In genomic region chr2:236747925-236748324, GRCh38 we compare ENCODE assay signal across 20 cellular contexts.
DNase-seq lines count a peak whose midpoint lies in the region; ATAC-seq and TF ChIP-seq lines count a peak whose summit lies in the region.
"Had no signal": no experiment of that assay in that cellular context is flagged by ENCODE, and none has a peak within 500 bp of the region (broad histone marks: within the 10 kb centered on the region; RNA-seq: fewer than 3 reads in every experiment).

No MANE protein-coding gene starts in this region.

- no peaks in the 10 kb centered on the region for H3K27me3 ChIP-seq in adipocyte (replicated peaks; ENCODE audit: control insufficient read depth, insufficient read depth, low read length)
- H3K27me3 ChIP-seq in subcutaneous abdominal adipose tissue (ENCODE audit: control insufficient read depth in 5 of 5, insufficient read depth in 4 of 5, low read length in 5 of 5), result no peaks in the 10 kb centered on the region
- H3K27me3 ChIP-seq: BE2C, SJCRH30 had no signal

- no peak overlapping the region for H3K27ac Mint-ChIP-seq in activated CD4-positive, alpha-beta T cell treated with anti-CD3 and anti-CD28 coated beads, Interleukin-2, amount 10 ng/mL, durations not matched to agents 24 days and 14 days
- H3K27ac Mint-ChIP-seq in mesothelial cell of epicardium, result peak overlapping the region; percentile 44
- H3K27ac Mint-ChIP-seq: CD8-positive, alpha-beta T cell; H9 had no signal

- H3K36me3 Mint-ChIP-seq in activated CD4-positive, alpha-beta T cell treated with anti-CD3 and anti-CD28 coated beads, Interleukin-2, amount 10 ng/mL, durations not matched to agents 24 days and 14 days (ENCODE audit: low read depth), result no peaks in the 10 kb centered on the region
- H3K36me3 Mint-ChIP-seq in mesothelial cell of epicardium, result no peaks in the 10 kb centered on the region
- H3K36me3 Mint-ChIP-seq: CD8-positive, alpha-beta T cell had no signal

- peak overlapping the region; percentile 84 for H3K27ac ChIP-seq in subcutaneous abdominal adipose tissue (ENCODE audit: low read depth, low read length)
- H3K27ac ChIP-seq: 22Rv1, HL-60, KMS-11 had no signal

- peaks cover 64% of the 10 kb centered on the region for H3K4me1 ChIP-seq in adipocyte (ENCODE audit: control insufficient read depth, insufficient read depth, low read length)
- H3K4me1 ChIP-seq in subcutaneous abdominal adipose tissue (ENCODE audit: control insufficient read depth in 5 of 5, insufficient read depth in 5 of 5, low read length in 5 of 5), result peaks cover 9 to 39% (median 38%) of the 10 kb centered on the region in 5 donors
- H3K4me1 ChIP-seq: BE2C had no signal

- H3K9ac ChIP-seq in adipocyte (ENCODE audit: low read length) (no peak overlapping the region), subcutaneous abdominal adipose tissue (ENCODE audit: low read length in 5 of 5) (peak overlapping the region in 1 of 5 donors; percentile 48)
- H3K9ac ChIP-seq: KMS-11 had no signal

- no peaks in the 10 kb centered on the region for H3K36me3 ChIP-seq in adipocyte (ENCODE audit: control insufficient read depth, insufficient read depth, low read length, severe bottlenecking)
- H3K36me3 ChIP-seq in subcutaneous abdominal adipose tissue (ENCODE audit: control insufficient read depth in 5 of 5, insufficient read depth in 5 of 5, low read length in 5 of 5), result no peaks in the 10 kb centered on the region
- H3K36me3 ChIP-seq: BE2C, SJCRH30 had no signal

- no peaks in the 10 kb centered on the region for H3K9me3 ChIP-seq in adipocyte (ENCODE audit: control insufficient read depth, low read length)
- no peaks in the 10 kb centered on the region for H3K9me3 ChIP-seq in subcutaneous abdominal adipose tissue (ENCODE audit: control insufficient read depth in 5 of 5, low read length in 5 of 5)
- H3K9me3 ChIP-seq: BE2C, SJCRH30 had no signal

- intact Hi-C loops in activated CD4-positive, alpha-beta T cell treated with anti-CD3 and anti-CD28 coated beads, Interleukin-2, amount 10 ng/mL, durations not matched to agents 24 days and 14 days (cut with micrococcal nuclease), result no loop called here

- no peak for TF ChIP-seq CTCF in mesothelial cell of epicardium (IDR thresholded peaks at IDR 0.05; ENCODE audit: unreplicated experiment)

- H3K9me3 Mint-ChIP-seq in activated CD4-positive, alpha-beta T cell treated with anti-CD3 and anti-CD28 coated beads, Interleukin-2, amount 10 ng/mL, durations not matched to agents 24 days and 14 days, result no peaks in the 10 kb centered on the region
- no peaks in the 10 kb centered on the region for H3K9me3 Mint-ChIP-seq in mesothelial cell of epicardium
- H3K9me3 Mint-ChIP-seq: CD8-positive, alpha-beta T cell had no signal

- no peak for ATAC-seq in HG03354 (IDR thresholded peaks at IDR 0.05; ENCODE audit: poor library complexity, severe bottlenecking, unreplicated experiment)
- ATAC-seq: CD8-positive, alpha-beta T cell; PC-3 had no signal

- peaks cover 3% of the 10 kb centered on the region for H3K27me3 Mint-ChIP-seq in activated CD4-positive, alpha-beta T cell treated with anti-CD3 and anti-CD28 coated beads, Interleukin-2, amount 10 ng/mL, durations not matched to agents 24 days and 14 days
- no peaks in the 10 kb centered on the region for H3K27me3 Mint-ChIP-seq in mesothelial cell of epicardium (ENCODE audit: low read depth)

- H3K4me3 Mint-ChIP-seq in activated CD4-positive, alpha-beta T cell treated with anti-CD3 and anti-CD28 coated beads, Interleukin-2, amount 10 ng/mL, durations not matched to agents 24 days and 14 days, result no peak overlapping the region
- H3K4me3 Mint-ChIP-seq in mesothelial cell of epicardium, result no peak overlapping the region
- H3K4me3 Mint-ChIP-seq: CD8-positive, alpha-beta T cell; H9 had no signal

- H3K4me1 Mint-ChIP-seq in activated CD4-positive, alpha-beta T cell treated with anti-CD3 and anti-CD28 coated beads, Interleukin-2, amount 10 ng/mL, durations not matched to agents 24 days and 14 days, result no peaks in the 10 kb centered on the region
- H3K4me1 Mint-ChIP-seq in mesothelial cell of epicardium, result peaks cover 77% of the 10 kb centered on the region

- peak overlapping the region; percentile 22 for H3K4me3 ChIP-seq in adipocyte (ENCODE audit: low read length)
- H3K4me3 ChIP-seq in subcutaneous abdominal adipose tissue (ENCODE audit: low read depth in 1 of 5, low read length in 5 of 5), result peak overlapping the region in 1 of 5 donors; percentile 42
- H3K4me3 ChIP-seq: SJCRH30 had no signal

- peak; percentile 47 for DNase-seq in activated CD4-positive, alpha-beta T cell treated with anti-CD3 and anti-CD28 coated beads, Interleukin-2, amount 10 ng/mL, durations not matched to agents 24 days and 14 days
- DNase-seq in activated CD4-positive, alpha-beta T cell treated with anti-CD3 and anti-CD28 coated beads for 48 hours, result no peak
- no peak for DNase-seq in adipocyte (ENCODE audit: low read depth)
- no peak for DNase-seq in mesothelial cell of epicardium (ENCODE audit: low spot score in 2 of 2, unreplicated experiment in 2 of 2)
- no peak for DNase-seq in hepatic stellate cell (ENCODE audit: low spot score)
- no peak for DNase-seq in DMS53 treated with DMSO at 0.1 percent for 48 hours (lab: John Stamatoyannopoulos, UW; ENCODE audit: unreplicated experiment)
- DNase-seq: CD8-positive, alpha-beta T cell; DMS53; H9; NCI-H1417 treated with DMSO at 0.1 percent for 48 hours; NCI-H187 treated with DMSO at 0.1 percent for 48 hours; NCI-H345; PC-3; SJCRH30 had no signal
